In the genomic region with DNA sequence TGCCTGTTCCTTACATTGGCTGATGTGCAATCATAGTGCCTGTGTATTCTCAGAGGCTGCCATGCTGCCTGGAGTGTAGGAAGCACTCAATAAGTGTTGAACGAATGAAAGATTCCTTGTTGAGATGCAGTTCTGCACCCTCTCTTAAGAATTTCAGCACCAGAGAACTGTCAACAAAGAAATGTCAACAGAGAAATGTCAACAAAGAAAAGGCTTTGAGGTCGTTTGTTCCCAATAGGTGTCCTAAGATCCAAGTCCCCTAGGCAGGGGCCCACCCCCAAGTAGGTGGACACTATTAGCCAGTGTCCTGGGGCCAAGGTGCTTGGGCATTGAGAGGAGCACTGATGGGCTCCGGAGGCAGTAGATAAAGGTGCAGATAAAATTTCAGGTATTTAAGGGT, we compare ENCODE assay signal across 19 cellular contexts. TPM values are rescaled to one million over a fixed set of nuclear protein-coding genes. Genes with fewer than 3 reads are reported as not detected.
"Had no signal": no experiment of that assay in that cellular context is flagged by ENCODE, and none has a peak within 500 bp of the region (broad histone marks: within the 10 kb centered on the region; RNA-seq: fewer than 3 reads in every experiment).

No MANE protein-coding gene starts in this region.

- H3K9ac ChIP-seq: parathyroid adenoma had no signal

- FAIRE-seq: islet of Langerhans had no signal

- H3K36me3 ChIP-seq: neutrophil had no signal

- H3K79me2 ChIP-seq: parathyroid adenoma had no signal

- H3K27me3 ChIP-seq: testis had no signal

- ATAC-seq: activated CD8-positive, alpha-beta T cell treated with anti-CD3 and anti-CD28 coated beads, Interleukin-2, amount 10 ng/mL, durations not matched to agents 7 days and 5 days; activated T-cell treated with anti-CD3 and anti-CD28 coated beads, Interleukin-2, amount 50 U/mL, for 4 hours; left colon; natural killer cell treated with Interleukin-12 subunit alpha and Interleukin-12 subunit beta and Interleukin-15 and Interleukin-18, amount 100 ng/mL, for 72 hours; stimulated activated memory B cell treated with anti-CD40 and anti-IgM and Interleukin-4, amounts not matched to agents 10 μg/mL and 1 μg/mL and 100 μg/mL, for 72 hours had no signal

- H3K4me1 ChIP-seq: foreskin keratinocyte, parathyroid adenoma, spleen, testis had no signal

- H3K27ac ChIP-seq: coronary artery, foreskin keratinocyte, neutrophil, parathyroid adenoma, spleen, testis had no signal

- DNase-seq: activated CD4-positive, alpha-beta T cell treated with anti-CD3 and anti-CD28 coated beads, Interleukin-2, amount 10 ng/mL, durations not matched to agents 7 days and 5 days; activated CD8-positive, alpha-beta T cell treated with anti-CD3 and anti-CD28 coated beads, Interleukin-2, amount 10 ng/mL, durations not matched to agents 7 days and 5 days; activated naive CD4-positive, alpha-beta T cell treated with anti-CD3 and anti-CD28 coated beads for 36 hours; activated T-cell treated with anti-CD3 and anti-CD28 coated beads, Interleukin-2, amount 50 U/mL, for 4 hours; anterior cingulate cortex; hippocampal formation; left colon; spleen; stimulated activated CD4-positive, alpha-beta T cell treated with anti-CD3 and anti-CD28 coated beads, Interleukin-4, amount 100 ng/mL, for 4 hours; T-helper 9 cell; testis had no signal

- H3K9me3 ChIP-seq: neutrophil, spleen, testis had no signal

- H3K4me3 ChIP-seq: coronary artery, spleen, testis had no signal

- H2AFZ ChIP-seq: parathyroid adenoma had no signal

RNA-seq across cellular contexts. Expression of a gene that starts 12.6 kb away (rescaled TPM):
- total RNA-seq: activated CD4-positive, alpha-beta T cell treated with anti-CD3 and anti-CD28 coated beads, Interleukin-2, amount 10 ng/mL, durations not matched to agents 7 days and 5 days; activated CD8-positive, alpha-beta T cell treated with anti-CD3 and anti-CD28 coated beads, Interleukin-2, amount 10 ng/mL, durations not matched to agents 7 days and 5 days; activated naive CD4-positive, alpha-beta T cell treated with anti-CD3 and anti-CD28 coated beads for 36 hours; activated T-cell treated with anti-CD3 and anti-CD28 coated beads, Interleukin-2, amount 50 U/mL, for 4 hours; epithelial cell of proximal tubule; natural killer cell treated with Interleukin-12 subunit alpha and Interleukin-12 subunit beta and Interleukin-15 and Interleukin-18, amount 100 ng/mL, for 72 hours had no signal
